8 cellular contexts compared by ENCODE assay signal in the genomic region with DNA sequence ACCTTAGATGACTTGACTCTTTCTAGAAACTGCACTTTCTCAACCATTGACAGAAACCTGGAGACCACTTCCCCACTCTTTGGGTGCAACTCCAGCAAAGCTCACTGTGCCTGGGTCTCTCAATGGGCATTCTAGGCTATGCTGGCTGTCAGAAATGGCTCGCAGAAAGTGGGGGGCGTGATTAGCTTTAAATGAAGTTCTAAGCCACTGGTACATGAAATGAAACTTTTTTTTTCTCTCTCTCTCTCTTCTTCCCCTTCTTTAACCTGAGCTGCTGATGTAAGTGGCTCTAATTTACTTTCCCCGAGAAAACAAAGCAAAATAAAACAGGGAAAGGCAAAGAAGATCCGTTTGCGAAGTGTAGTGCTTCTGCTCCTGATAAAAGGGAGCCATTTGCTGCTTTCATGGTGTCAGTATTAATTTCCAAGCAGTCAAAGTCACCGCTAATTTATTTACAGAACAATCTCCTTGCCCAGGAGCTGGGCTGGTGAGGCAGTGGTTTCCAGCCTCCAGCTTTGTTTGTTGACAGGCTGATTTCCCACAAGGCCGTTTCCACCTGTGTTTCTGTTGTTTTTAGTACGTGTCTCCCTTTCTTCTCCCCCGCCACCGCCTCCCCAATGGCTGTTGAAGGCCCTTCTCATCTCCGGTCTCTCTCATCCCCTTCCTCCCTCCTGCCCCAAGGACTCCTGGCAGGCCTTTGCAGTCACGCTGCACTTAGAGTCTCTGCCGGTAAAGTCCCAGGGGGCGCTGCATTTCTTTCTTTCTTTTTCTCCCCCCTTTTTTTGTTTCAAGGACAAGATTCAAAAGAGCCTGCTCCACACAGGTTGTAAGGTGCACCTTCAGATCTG.
DNase-seq lines count a peak whose midpoint lies in the region; ATAC-seq and TF ChIP-seq lines count a peak whose summit lies in the region.

No MANE protein-coding gene starts in this region.

- no peaks in the 10 kb centered on the region for H3K36me3 ChIP-seq in DOHH2 (ENCODE audit: control insufficient read depth, low read length)
- no peaks in the 10 kb centered on the region for H3K36me3 ChIP-seq in GM23338 (ENCODE audit: insufficient read depth)
- no peaks in the 10 kb centered on the region for H3K36me3 ChIP-seq in RWPE2 (ENCODE audit: low read depth)

- H3K9me3 Mint-ChIP-seq in GM23338 = no peaks in the 10 kb centered on the region

- no peaks in the 10 kb centered on the region for H3K9me2 ChIP-seq in DOHH2 (replicated peaks; ENCODE audit: control insufficient read depth, low read length)
- H3K9me2 ChIP-seq in GM23338 (ENCODE audit: insufficient read depth) = no peaks in the 10 kb centered on the region

- DNase-seq in GM23338 (ENCODE audit: low spot score) (peak; percentile 80), RWPE2 (ENCODE audit: low spot score) (no peak), left kidney (ENCODE audit: low read depth, low spot score) (peak; percentile 83), DMS79 (lab: John Stamatoyannopoulos, UW) (no peak), GDM1 (lab: John Stamatoyannopoulos, UW) (no peak)

- no peaks in the 10 kb centered on the region for H4K20me1 ChIP-seq in DOHH2 (ENCODE audit: control insufficient read depth, insufficient read depth, low read depth, low read length)
- H4K20me1 ChIP-seq in GM23338 (replicated peaks; ENCODE audit: insufficient read depth) = no peaks in the 10 kb centered on the region

- H3K4me1 ChIP-seq in DOHH2 (ENCODE audit: control insufficient read depth, low read length) = peaks cover 30% of the 10 kb centered on the region
- peaks cover 12% of the 10 kb centered on the region for H3K4me1 ChIP-seq in GM23338 (ENCODE audit: insufficient read depth)
- H3K4me1 ChIP-seq in RWPE2 (ENCODE audit: insufficient read depth, poor library complexity, severe bottlenecking) = no peaks in the 10 kb centered on the region

- H2AFZ ChIP-seq in GM23338 = peak overlapping the region; percentile 99

- H3K27me3 ChIP-seq in DOHH2 (ENCODE audit: control insufficient read depth, low read length) = no peaks in the 10 kb centered on the region
- no peaks in the 10 kb centered on the region for H3K27me3 ChIP-seq in GM23338 (ENCODE audit: insufficient read depth)
- peaks cover 43% of the 10 kb centered on the region for H3K27me3 ChIP-seq in RWPE2 (ENCODE audit: insufficient read depth, poor library complexity, severe bottlenecking)

- H3K36me3 Mint-ChIP-seq in GM23338 (ENCODE audit: low read depth) = no peaks in the 10 kb centered on the region

- no peaks in the 10 kb centered on the region for H3K9me3 ChIP-seq in DOHH2 (ENCODE audit: control insufficient read depth, insufficient read depth, low read length)
- H3K9me3 ChIP-seq in RWPE2 (ENCODE audit: severe bottlenecking) = no peaks in the 10 kb centered on the region

- H3K4me2 ChIP-seq in DOHH2 (ENCODE audit: low read length) (peak overlapping the region; percentile 58), GM23338 (peak overlapping the region; percentile 59)

- peak overlapping the region; percentile 37 for H3K4me3 ChIP-seq in DOHH2 (ENCODE audit: low read length)
- H3K4me3 ChIP-seq in GM23338 = 0 out of 2 replicates have a peak overlapping the region, but pooled peaks have one; percentile 22
- no peak overlapping the region for H3K4me3 ChIP-seq in RWPE2 (ENCODE audit: severe bottlenecking)

- H3F3A ChIP-seq in DOHH2 (ENCODE audit: control insufficient read depth, insufficient read depth) (no peaks in the 10 kb centered on the region), GM23338 (replicated peaks; ENCODE audit: low read depth) (no peaks in the 10 kb centered on the region)

- H3K79me2 ChIP-seq in DOHH2 (ENCODE audit: control insufficient read depth, low read length) = no peaks in the 10 kb centered on the region
- no peaks in the 10 kb centered on the region for H3K79me2 ChIP-seq in GM23338 (replicated peaks; ENCODE audit: insufficient read depth)

- H3K27ac ChIP-seq in DOHH2 (ENCODE audit: low read depth, low read length) (peak overlapping the region; percentile 39), GM23338 (ENCODE audit: low read depth) (no peak overlapping the region), RWPE2 (ENCODE audit: poor library complexity, severe bottlenecking) (no peak overlapping the region)

- ATAC-seq in GM23338 (peak; percentile 98), RWPE2 (ENCODE audit: low read depth) (no peak), HG03045 (IDR thresholded peaks at IDR 0.05; ENCODE audit: unreplicated experiment) (no peak), GM19023 (IDR thresholded peaks at IDR 0.05; ENCODE audit: unreplicated experiment) (no peak)

- H3K4me3 Mint-ChIP-seq in GM23338 = peak overlapping the region; percentile 8; the same call in 1 of the 3 replicates

- peaks cover 29% of the 10 kb centered on the region for H3K4me1 Mint-ChIP-seq in GM23338

- no peaks in the 10 kb centered on the region for H3K27me3 Mint-ChIP-seq in GM23338 (ENCODE audit: insufficient read depth, low read depth, poor library complexity)

- TF ChIP-seq CTCF in DOHH2 (IDR thresholded peaks at IDR 0.05; ENCODE audit: low read depth, low read length, poor library complexity, severe bottlenecking) (peak; percentile 81), GM23338 (conservative IDR thresholded peaks at IDR 0.05; ENCODE audit: low read depth in 2 of 2) (peak; percentile 63 to 71), RWPE2 (IDR thresholded peaks at IDR 0.05; ENCODE audit: poor library complexity, severe bottlenecking) (peak; percentile 19)

- H3K27ac Mint-ChIP-seq in GM23338 = no peak overlapping the region

TF ChIP-seq in GM23338, 12 proteins besides CTCF, POLR2A, EP300 and RAD21:
- TF ChIP-seq EZH2 (IDR thresholded peaks at IDR 0.05; ENCODE audit: low read depth, unreplicated experiment) (no peak), ZNF331 (CRISPR knock-in tag; IDR thresholded peaks at IDR 0.05; ENCODE audit: low read depth) (no peak)
- TF ChIP-seq, protein P1, sequence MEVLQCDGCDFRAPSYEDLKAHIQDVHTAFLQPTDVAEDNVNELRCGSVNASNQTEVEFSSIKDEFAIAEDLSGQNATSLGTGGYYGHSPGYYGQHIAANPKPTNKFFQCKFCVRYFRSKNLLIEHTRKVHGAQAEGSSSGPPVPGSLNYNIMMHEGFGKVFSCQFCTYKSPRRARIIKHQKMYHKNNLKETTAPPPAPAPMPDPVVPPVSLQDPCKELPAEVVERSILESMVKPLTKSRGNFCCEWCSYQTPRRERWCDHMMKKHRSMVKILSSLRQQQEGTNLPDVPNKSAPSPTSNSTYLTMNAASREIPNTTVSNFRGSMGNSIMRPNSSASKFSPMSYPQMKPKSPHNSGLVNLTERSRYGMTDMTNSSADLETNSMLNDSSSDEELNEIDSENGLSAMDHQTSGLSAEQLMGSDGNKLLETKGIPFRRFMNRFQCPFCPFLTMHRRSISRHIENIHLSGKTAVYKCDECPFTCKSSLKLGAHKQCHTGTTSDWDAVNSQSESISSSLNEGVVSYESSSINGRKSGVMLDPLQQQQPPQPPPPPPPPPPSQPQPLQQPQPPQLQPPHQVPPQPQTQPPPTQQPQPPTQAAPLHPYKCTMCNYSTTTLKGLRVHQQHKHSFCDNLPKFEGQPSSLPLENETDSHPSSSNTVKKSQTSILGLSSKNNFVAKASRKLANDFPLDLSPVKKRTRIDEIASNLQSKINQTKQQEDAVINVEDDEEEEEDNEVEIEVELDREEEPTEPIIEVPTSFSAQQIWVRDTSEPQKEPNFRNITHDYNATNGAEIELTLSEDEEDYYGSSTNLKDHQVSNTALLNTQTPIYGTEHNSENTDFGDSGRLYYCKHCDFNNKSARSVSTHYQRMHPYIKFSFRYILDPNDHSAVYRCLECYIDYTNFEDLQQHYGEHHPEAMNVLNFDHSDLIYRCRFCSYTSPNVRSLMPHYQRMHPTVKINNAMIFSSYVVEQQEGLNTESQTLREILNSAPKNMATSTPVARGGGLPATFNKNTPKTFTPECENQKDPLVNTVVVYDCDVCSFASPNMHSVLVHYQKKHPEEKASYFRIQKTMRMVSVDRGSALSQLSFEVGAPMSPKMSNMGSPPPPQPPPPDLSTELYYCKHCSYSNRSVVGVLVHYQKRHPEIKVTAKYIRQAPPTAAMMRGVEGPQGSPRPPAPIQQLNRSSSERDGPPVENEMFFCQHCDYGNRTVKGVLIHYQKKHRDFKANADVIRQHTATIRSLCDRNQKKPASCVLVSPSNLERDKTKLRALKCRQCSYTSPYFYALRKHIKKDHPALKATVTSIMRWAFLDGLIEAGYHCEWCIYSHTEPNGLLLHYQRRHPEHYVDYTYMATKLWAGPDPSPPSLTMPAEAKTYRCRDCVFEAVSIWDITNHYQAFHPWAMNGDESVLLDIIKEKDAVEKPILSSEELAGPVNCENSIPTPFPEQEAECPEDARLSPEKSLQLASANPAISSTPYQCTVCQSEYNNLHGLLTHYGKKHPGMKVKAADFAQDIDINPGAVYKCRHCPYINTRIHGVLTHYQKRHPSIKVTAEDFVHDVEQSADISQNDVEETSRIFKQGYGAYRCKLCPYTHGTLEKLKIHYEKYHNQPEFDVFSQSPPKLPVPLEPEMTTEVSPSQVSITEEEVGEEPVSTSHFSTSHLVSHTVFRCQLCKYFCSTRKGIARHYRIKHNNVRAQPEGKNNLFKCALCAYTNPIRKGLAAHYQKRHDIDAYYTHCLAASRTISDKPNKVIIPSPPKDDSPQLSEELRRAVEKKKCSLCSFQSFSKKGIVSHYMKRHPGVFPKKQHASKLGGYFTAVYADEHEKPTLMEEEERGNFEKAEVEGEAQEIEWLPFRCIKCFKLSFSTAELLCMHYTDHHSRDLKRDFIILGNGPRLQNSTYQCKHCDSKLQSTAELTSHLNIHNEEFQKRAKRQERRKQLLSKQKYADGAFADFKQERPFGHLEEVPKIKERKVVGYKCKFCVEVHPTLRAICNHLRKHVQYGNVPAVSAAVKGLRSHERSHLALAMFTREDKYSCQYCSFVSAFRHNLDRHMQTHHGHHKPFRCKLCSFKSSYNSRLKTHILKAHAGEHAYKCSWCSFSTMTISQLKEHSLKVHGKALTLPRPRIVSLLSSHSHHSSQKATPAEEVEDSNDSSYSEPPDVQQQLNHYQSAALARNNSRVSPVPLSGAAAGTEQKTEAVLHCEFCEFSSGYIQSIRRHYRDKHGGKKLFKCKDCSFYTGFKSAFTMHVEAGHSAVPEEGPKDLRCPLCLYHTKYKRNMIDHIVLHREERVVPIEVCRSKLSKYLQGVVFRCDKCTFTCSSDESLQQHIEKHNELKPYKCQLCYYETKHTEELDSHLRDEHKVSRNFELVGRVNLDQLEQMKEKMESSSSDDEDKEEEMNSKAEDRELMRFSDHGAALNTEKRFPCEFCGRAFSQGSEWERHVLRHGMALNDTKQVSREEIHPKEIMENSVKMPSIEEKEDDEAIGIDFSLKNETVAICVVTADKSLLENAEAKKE (CRISPR knock-in tag; IDR thresholded peaks at IDR 0.05) = peak; percentile 92

Comparison
In these comparisons a context has a peak if more than half of its experiments do, and no peak if none do; other contexts are left out.
1. CTCF ChIP-seq: peak in every context shown above with its lines; median percentile 81 in DOHH2; 67 in GM23338; 19 in RWPE2.
2. DNase-seq: peak in GM23338 (single experiment) and left kidney (single experiment); none in RWPE2 (single experiment), DMS79 (single experiment) and GDM1 (single experiment).